ENCODE assay signal across 8 cellular contexts in genomic region chr1:54800899-54801759, GRCh38. TPM values are rescaled to one million over a fixed set of nuclear protein-coding genes. Genes with fewer than 3 reads are reported as not detected.
DNase-seq lines count a peak whose midpoint lies in the region; ATAC-seq, FAIRE-seq and TF ChIP-seq lines count a peak whose summit lies in the region.

TSS of gene TTC22 (minus strand) at chr1:54801323. CDS start at chr1:54801163, 160 bp downstream.

- CTCF ChIA-PET in activated CD4-positive, alpha-beta memory T cell treated with anti-CD3 and anti-CD28 coated beads, Interleukin-2, amount 10 ng/mL, durations not matched to agents 7 days and 5 days (lab: Charles Lee), result interaction anchor here (0.6 to 4.1 kb wide), 18 partner anchors 9 to 302 kb away, joined by 3 to 49 read pairs (median 5); partner anchors contain the start of gene TTC4
- CTCF ChIA-PET in endothelial cell of umbilical vein (lab: Charles Lee), result interaction anchor here (0.7 to 1.9 kb wide), 2 partner anchors 9 to 923 kb away, joined by 3 to 5 read pairs; no protein-coding TSS in a partner anchor

- H3K27ac ChIP-seq in Karpas-422 (ENCODE audit: low read length) (no peak within 1 kb of the TSS), endothelial cell of umbilical vein (ENCODE audit: insufficient read depth, low read depth, low read length) (no peak within 1 kb of the TSS), suprapubic skin (peak within 1 kb of the TSS; percentile 70)

- H3K27ac Mint-ChIP-seq in activated CD4-positive, alpha-beta memory T cell treated with anti-CD3 and anti-CD28 coated beads, Interleukin-2, amount 10 ng/mL, durations not matched to agents 7 days and 5 days, result peak within 1 kb of the TSS; percentile 95
- H3K27ac Mint-ChIP-seq in nephron, result no peak within 1 kb of the TSS

- no peaks in the 10 kb centered on the region for H4K20me1 ChIP-seq in Karpas-422 (ENCODE audit: insufficient read depth, low read depth, low read length)
- no peaks in the 10 kb centered on the region for H4K20me1 ChIP-seq in endothelial cell of umbilical vein (replicated peaks; ENCODE audit: control insufficient read depth, extremely low read depth, insufficient read depth, low read length)

- peak; percentile 85 for ATAC-seq in GM21723 (IDR thresholded peaks at IDR 0.05; ENCODE audit: unreplicated experiment)

- POLR2A ChIA-PET in activated CD4-positive, alpha-beta memory T cell treated with anti-CD3 and anti-CD28 coated beads, Interleukin-2, amount 10 ng/mL, durations not matched to agents 7 days and 5 days (lab: Charles Lee), result interaction anchor here (0.6 to 2.7 kb wide), 19 partner anchors 8 to 856 kb away, joined by 3 to 13 read pairs (median 3); partner anchors contain the start of genes CYB5RL, IFT25, LRRC42 and MRPL37
- POLR2A ChIA-PET in endothelial cell of umbilical vein (lab: Charles Lee), result interaction anchor here (0.6 kb wide), 1 partner anchor 15 kb away, joined by 12 read pairs; no protein-coding TSS in a partner anchor

- no peak within 1 kb of the TSS for H3K9ac ChIP-seq in Karpas-422 (ENCODE audit: low read length)
- H3K9ac ChIP-seq in endothelial cell of umbilical vein (replicated peaks; ENCODE audit: extremely low read depth, insufficient read depth, low read length), result no peak within 1 kb of the TSS

- H3K27me3 ChIP-seq in Karpas-422 (ENCODE audit: low read length) (no peaks in the 10 kb centered on the region), endothelial cell of umbilical vein (ENCODE audit: control insufficient read depth in 2 of 2, insufficient read depth in 2 of 2, low read length in 2 of 2) (peaks cover 28 to 31% of the 10 kb centered on the region in 2 experiments), suprapubic skin (peaks cover 16% of the 10 kb centered on the region)

- H3K9me2 ChIP-seq in Karpas-422 (replicated peaks; ENCODE audit: insufficient read depth, low read length), result no peaks in the 10 kb centered on the region

- intact Hi-C loops in endothelial cell of umbilical vein (cut with micrococcal nuclease), result no loop called here

- H3K4me3 ChIP-seq in Karpas-422 (ENCODE audit: low read length) (no peak within 1 kb of the TSS), endothelial cell of umbilical vein (replicated peaks in 1 of 3; ENCODE audit: insufficient read depth in 1 of 3, low read depth in 1 of 3, low read length in 3 of 3) (no peak within 1 kb of the TSS), suprapubic skin (peak within 1 kb of the TSS; percentile 53)

- peak within 1 kb of the TSS; percentile 88 for H3K4me3 Mint-ChIP-seq in activated CD4-positive, alpha-beta memory T cell treated with anti-CD3 and anti-CD28 coated beads, Interleukin-2, amount 10 ng/mL, durations not matched to agents 7 days and 5 days
- H3K4me3 Mint-ChIP-seq in nephron, result peak within 1 kb of the TSS; percentile 21 to 36 (median 34)

- no peak for TF ChIP-seq EP300 in suprapubic skin (IDR thresholded peaks at IDR 0.05)

- H3K4me2 ChIP-seq in Karpas-422 (ENCODE audit: low read depth, low read length, poor library complexity, severe bottlenecking) (no peak within 1 kb of the TSS), endothelial cell of umbilical vein (ENCODE audit: insufficient read depth, low read length) (no peak within 1 kb of the TSS)

- no peaks in the 10 kb centered on the region for H3K9me1 ChIP-seq in endothelial cell of umbilical vein (replicated peaks; ENCODE audit: control insufficient read depth, extremely low read depth, insufficient read depth, low read length)

- peaks cover 76% of the 10 kb centered on the region for H3K4me1 Mint-ChIP-seq in activated CD4-positive, alpha-beta memory T cell treated with anti-CD3 and anti-CD28 coated beads, Interleukin-2, amount 10 ng/mL, durations not matched to agents 7 days and 5 days
- H3K4me1 Mint-ChIP-seq in nephron, result peaks cover 10% of the 10 kb centered on the region

- H3K27me3 Mint-ChIP-seq in activated CD4-positive, alpha-beta memory T cell treated with anti-CD3 and anti-CD28 coated beads, Interleukin-2, amount 10 ng/mL, durations not matched to agents 7 days and 5 days, result no peaks in the 10 kb centered on the region
- H3K27me3 Mint-ChIP-seq in nephron (ENCODE audit: low read depth), result peaks cover 45% of the 10 kb centered on the region

- peaks cover 25% of the 10 kb centered on the region for H3K36me3 Mint-ChIP-seq in activated CD4-positive, alpha-beta memory T cell treated with anti-CD3 and anti-CD28 coated beads, Interleukin-2, amount 10 ng/mL, durations not matched to agents 7 days and 5 days (ENCODE audit: low read depth)
- no peaks in the 10 kb centered on the region for H3K36me3 Mint-ChIP-seq in nephron (ENCODE audit: low read depth)

- TF ChIP-seq CTCF in endothelial cell of umbilical vein (IDR thresholded peaks at IDR 0.05; ENCODE audit: extremely low read depth in 1 of 2, insufficient read depth in 1 of 2, low read depth in 1 of 2, low read length in 2 of 2), result peak in 1 of 2 donors; percentile 30
- peak in 2 of 3 experiments; percentile 32 to 37 for TF ChIP-seq CTCF in nephron (IDR thresholded peaks at IDR 0.05; ENCODE audit: unreplicated experiment in 3 of 3)
- TF ChIP-seq CTCF in suprapubic skin (IDR thresholded peaks at IDR 0.05), result peak in 1 of 2 donors; percentile 49

- no peaks in the 10 kb centered on the region for H3K9me3 Mint-ChIP-seq in activated CD4-positive, alpha-beta memory T cell treated with anti-CD3 and anti-CD28 coated beads, Interleukin-2, amount 10 ng/mL, durations not matched to agents 7 days and 5 days
- no peaks in the 10 kb centered on the region for H3K9me3 Mint-ChIP-seq in nephron

- H2AFZ ChIP-seq in Karpas-422 (ENCODE audit: low read length) (no peak within 1 kb of the TSS), endothelial cell of umbilical vein (ENCODE audit: low read depth, low read length) (no peak within 1 kb of the TSS)

- DNase-seq in ELR (ENCODE audit: low read depth), result peak; percentile 20
- DNase-seq in Karpas-422, result peak; percentile 63
- DNase-seq in activated CD4-positive, alpha-beta memory T cell treated with anti-CD3 and anti-CD28 coated beads, Interleukin-2, amount 10 ng/mL, durations not matched to agents 7 days and 5 days, result peak; percentile 83
- no peak for DNase-seq in endothelial cell of umbilical vein (ENCODE audit: low read depth, low spot score)
- peak in 1 of 2 donors; percentile 72 for DNase-seq in suprapubic skin (ENCODE audit: low spot score in 2 of 2)
- no peak for DNase-seq in NCI-H2171 treated with DMSO at 0.1 percent for 48 hours (lab: John Stamatoyannopoulos, UW)

- TF ChIP-seq POLR2A in endothelial cell of umbilical vein (IDR thresholded peaks at IDR 0.05; ENCODE audit: low read depth, low read length) (no peak), suprapubic skin (IDR thresholded peaks at IDR 0.05) (no peak)

- H3K9me3 ChIP-seq in Karpas-422 (ENCODE audit: low read length), result no peaks in the 10 kb centered on the region
- H3K9me3 ChIP-seq in endothelial cell of umbilical vein (replicated peaks; ENCODE audit: control insufficient read depth, insufficient read depth, low read length), result no peaks in the 10 kb centered on the region
- no peaks in the 10 kb centered on the region for H3K9me3 ChIP-seq in suprapubic skin

- H3K4me1 ChIP-seq in Karpas-422 (ENCODE audit: low read length) (no peaks in the 10 kb centered on the region), endothelial cell of umbilical vein (ENCODE audit: control insufficient read depth, extremely low read depth, insufficient read depth, low read length) (peaks cover 4% of the 10 kb centered on the region), suprapubic skin (peaks cover 40% of the 10 kb centered on the region)

- dilution Hi-C loops in endothelial cell of umbilical vein (cut with MboI; ENCODE audit: extremely low pct_ligation_motif_present, low sequenced_read_pairs), result no loop called here

- no TSS peak for BruUV-seq in endothelial cell of umbilical vein (replicated peaks; lab: Mats Ljungman, UMichigan)

- WGBS in suprapubic skin, result 7% methylated on average over 15 of the region's 58 CpGs

- no peaks in the 10 kb centered on the region for H3K36me3 ChIP-seq in Karpas-422 (ENCODE audit: insufficient read depth, low read length)
- H3K36me3 ChIP-seq in endothelial cell of umbilical vein (ENCODE audit: control insufficient read depth in 2 of 2, extremely low read depth in 1 of 2, insufficient read depth in 2 of 2, low read length in 2 of 2), result no peaks in the 10 kb centered on the region
- no peaks in the 10 kb centered on the region for H3K36me3 ChIP-seq in suprapubic skin

- FAIRE-seq in endothelial cell of umbilical vein (lab: Jason Lieb, UNC), result no peak

- H3K79me2 ChIP-seq in Karpas-422 (ENCODE audit: low read length), result no peaks in the 10 kb centered on the region
- H3K79me2 ChIP-seq in endothelial cell of umbilical vein (ENCODE audit: control insufficient read depth, insufficient read depth, low read length), result no peaks in the 10 kb centered on the region

TF ChIP-seq in endothelial cell of umbilical vein, 7 proteins besides CTCF, POLR2A, EP300 and RAD21:
- TF ChIP-seq EZH2 (IDR thresholded peaks at IDR 0.05; ENCODE audit: borderline replicate concordance, low read depth, low read length, severe bottlenecking), result peak; percentile 73
- no peak for TF ChIP-seq FOS (IDR thresholded peaks at IDR 0.05; ENCODE audit: borderline replicate concordance, insufficient read depth, low read length)

RNA-seq across cellular contexts. Expression of gene TTC22, which starts in this region (rescaled TPM):
- total RNA-seq in Karpas-422 (2014; rRNA removed; shearing (Covaris generic); ENCODE audit: low replicate concordance), result not detected in 2 replicates
- total RNA-seq in activated CD4-positive, alpha-beta memory T cell treated with anti-CD3 and anti-CD28 coated beads, Interleukin-2, amount 10 ng/mL, durations not matched to agents 7 days and 5 days, result 10 to 100 TPM; 19.8 to 20.9 TPM
- total RNA-seq in endothelial cell of umbilical vein, result not detected in 2 replicates
- polyA plus RNA-seq in endothelial cell of umbilical vein, result not detected in 2 replicates
- not detected in 2 replicates for polyA plus RNA-seq in endothelial cell of umbilical vein (2011; cell fraction: cytosol; rRNA removed)
- polyA plus RNA-seq in endothelial cell of umbilical vein (2011; cell fraction: nucleus; rRNA removed), result not detected in 2 replicates
- not detected in 2 replicates for polyA plus RNA-seq in endothelial cell of umbilical vein (2012)
- polyA minus RNA-seq in endothelial cell of umbilical vein, result not detected in 2 replicates
- not detected for polyA minus RNA-seq in endothelial cell of umbilical vein (2011; cell fraction: cytosol; rRNA and poly(A)+ RNA removed)
- polyA minus RNA-seq in endothelial cell of umbilical vein (2011; cell fraction: nucleus; rRNA and poly(A)+ RNA removed), result not detected in 2 replicates
- 10 to 100 TPM; 37.4 to 64.0 (median 58.0) TPM for total RNA-seq in suprapubic skin

Comparison
In these comparisons a context has a peak if more than half of its experiments do, and no peak if none do; other contexts are left out.
1. RNA of gene TTC22 (total RNA-seq): 37.4 to 64.0 TPM in suprapubic skin and 19.8 to 20.9 TPM in activated CD4-positive, alpha-beta memory T cell treated with anti-CD3 and anti-CD28 coated beads, Interleukin-2, amount 10 ng/mL, durations not matched to agents 7 days and 5 days; not detected in Karpas-422 and not detected in endothelial cell of umbilical vein; every median in the first group is over 10 times any median in the second.
2. Peak in DNase-seq in Karpas-422; RNA of the gene not detected or under 1 TPM.
3. DNase-seq: peak in ELR (single experiment) and activated CD4-positive, alpha-beta memory T cell treated with anti-CD3 and anti-CD28 coated beads, Interleukin-2, amount 10 ng/mL, durations not matched to agents 7 days and 5 days (single experiment); none in endothelial cell of umbilical vein (single experiment) and NCI-H2171 treated with DMSO at 0.1 percent for 48 hours (single experiment).